ENCODE assay signal across 15 cellular contexts in the genomic region with DNA sequence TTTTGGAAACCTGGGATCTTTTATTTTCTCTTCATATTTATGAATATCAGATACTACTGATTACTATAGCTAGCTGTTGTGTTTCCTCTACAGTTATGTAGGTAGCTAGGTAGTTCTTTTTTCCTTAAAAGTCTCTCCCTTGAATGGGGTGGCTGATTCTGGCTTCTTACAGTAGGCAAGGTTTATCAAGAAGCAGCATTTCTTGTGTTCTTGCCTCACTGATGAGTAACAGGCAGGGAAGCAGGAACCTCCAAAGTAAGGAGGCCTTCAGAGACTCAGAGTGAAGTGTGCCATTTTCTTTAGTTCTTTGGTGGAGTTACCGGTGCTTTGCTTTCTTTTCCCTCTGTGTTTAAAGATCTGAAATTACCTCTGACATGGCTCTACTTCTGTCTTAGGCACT. TPM values are rescaled to one million over a fixed set of nuclear protein-coding genes. Genes with fewer than 3 reads are reported as not detected.
DNase-seq lines count a peak whose midpoint lies in the region; ATAC-seq, FAIRE-seq and TF ChIP-seq lines count a peak whose summit lies in the region.
"Had no signal": no experiment of that assay in that cellular context is flagged by ENCODE, and none has a peak within 500 bp of the region (broad histone marks: within the 10 kb centered on the region; RNA-seq: fewer than 3 reads in every experiment).

No MANE protein-coding gene starts in this region.

- H3K27ac ChIP-seq in breast epithelium = peak overlapping the region in 1 of 2 donors; percentile 31
- H3K27ac ChIP-seq in keratinocyte (ENCODE audit: control insufficient read depth, insufficient read depth, low read length) = no peak overlapping the region
- peak overlapping the region in 1 of 2 donors; percentile 55 for H3K27ac ChIP-seq in thoracic aorta
- peak overlapping the region in 1 of 4 donors; percentile 9 for H3K27ac ChIP-seq in upper lobe of left lung

- WGBS in upper lobe of left lung, 2 donors = 71 to 80% methylated on average over 1 of the region's 1 CpG

- peak overlapping the region; percentile 49 for H3K27ac Mint-ChIP-seq in MCF 10A (ENCODE audit: low read depth, unreplicated experiment)
- H3K27ac Mint-ChIP-seq in activated naive CD4-positive, alpha-beta T cell treated with anti-CD3 and anti-CD28 coated beads, Interleukin-2, amount 10 ng/mL, durations not matched to agents 7 days and 5 days = no peak overlapping the region
- H3K27ac Mint-ChIP-seq: activated CD4-positive, alpha-beta memory T cell treated with anti-CD3 and anti-CD28 coated beads for 36 hours; memory B cell had no signal

- CTCF ChIA-PET in MCF 10A (lab: Yijun Ruan, JAX) = interaction anchor here (0.7 kb wide), 1 partner anchor 141 kb away, joined by 4 read pairs; no protein-coding TSS in a partner anchor
- CTCF ChIA-PET in activated naive CD4-positive, alpha-beta T cell treated with anti-CD3 and anti-CD28 coated beads, Interleukin-2, amount 10 ng/mL, durations not matched to agents 7 days and 5 days (lab: Charles Lee) = interaction anchor here (0.7 kb wide), 1 partner anchor 15 kb away, joined by 3 read pairs; no protein-coding TSS in a partner anchor

- H3K27me3 Mint-ChIP-seq in MCF 10A (ENCODE audit: insufficient read depth, unreplicated experiment) = no peaks in the 10 kb centered on the region
- H3K27me3 Mint-ChIP-seq in activated naive CD4-positive, alpha-beta T cell treated with anti-CD3 and anti-CD28 coated beads, Interleukin-2, amount 10 ng/mL, durations not matched to agents 7 days and 5 days = no peaks in the 10 kb centered on the region
- H3K27me3 Mint-ChIP-seq: activated CD4-positive, alpha-beta memory T cell treated with anti-CD3 and anti-CD28 coated beads for 36 hours; memory B cell had no signal

- H3K9me3 Mint-ChIP-seq in MCF 10A (ENCODE audit: unreplicated experiment) = no peaks in the 10 kb centered on the region
- H3K9me3 Mint-ChIP-seq in activated naive CD4-positive, alpha-beta T cell treated with anti-CD3 and anti-CD28 coated beads, Interleukin-2, amount 10 ng/mL, durations not matched to agents 7 days and 5 days = no peaks in the 10 kb centered on the region
- H3K9me3 Mint-ChIP-seq: activated CD4-positive, alpha-beta memory T cell treated with anti-CD3 and anti-CD28 coated beads for 36 hours; memory B cell had no signal

- TF ChIP-seq EP300 in upper lobe of left lung (IDR thresholded peaks at IDR 0.05) = no peak

- ATAC-seq in thoracic aorta (ENCODE audit: insufficient number of reproducible peaks, low FRiP score, low read depth) (no peak), upper lobe of left lung (ENCODE audit: low FRiP score in 2 of 2) (no peak)
- ATAC-seq: PC-3 had no signal

- no TSS peak for BruUV-seq in MCF 10A (replicated peaks; lab: Mats Ljungman, UMichigan)

- H3K4me3 Mint-ChIP-seq in MCF 10A (ENCODE audit: unreplicated experiment) = no peak overlapping the region
- H3K4me3 Mint-ChIP-seq in activated naive CD4-positive, alpha-beta T cell treated with anti-CD3 and anti-CD28 coated beads, Interleukin-2, amount 10 ng/mL, durations not matched to agents 7 days and 5 days = no peak overlapping the region
- H3K4me3 Mint-ChIP-seq: activated CD4-positive, alpha-beta memory T cell treated with anti-CD3 and anti-CD28 coated beads for 36 hours; memory B cell had no signal

- peak; percentile 79 for FAIRE-seq in keratinocyte (lab: Jason Lieb, UNC)

- H3K36me3 ChIP-seq in breast epithelium (no peaks in the 10 kb centered on the region), keratinocyte (ENCODE audit: control insufficient read depth in 2 of 2, extremely low read depth in 1 of 2, insufficient read depth in 2 of 2, low read length in 2 of 2) (peaks cover 2 to 5% of the 10 kb centered on the region in 2 experiments), thoracic aorta (peaks cover 5% of the 10 kb centered on the region), upper lobe of left lung (peaks cover 0 to 8% (median 3%) of the 10 kb centered on the region in 4 donors)

- H4K20me1 ChIP-seq in keratinocyte (ENCODE audit: control insufficient read depth, extremely low read depth, insufficient read depth, low read length) = no peaks in the 10 kb centered on the region

- H2AFZ ChIP-seq in keratinocyte (ENCODE audit: control insufficient read depth, low read length) = no peak overlapping the region

- H3K4me1 ChIP-seq in breast epithelium (no peaks in the 10 kb centered on the region), keratinocyte (ENCODE audit: control insufficient read depth, extremely low read depth, insufficient read depth, low read length) (no peaks in the 10 kb centered on the region), thoracic aorta (ENCODE audit: control insufficient read depth in 1 of 2, low read depth in 2 of 2) (peaks cover 15 to 28% of the 10 kb centered on the region in 2 donors), upper lobe of left lung (peaks cover 0 to 15% (median 7%) of the 10 kb centered on the region in 4 donors)

- no peaks in the 10 kb centered on the region for H3K9me1 ChIP-seq in keratinocyte (ENCODE audit: control insufficient read depth, extremely low read depth, insufficient read depth, low read length)

- H3K79me2 ChIP-seq in keratinocyte (ENCODE audit: control insufficient read depth, insufficient read depth, low read length) = peaks cover 9% of the 10 kb centered on the region

- TF ChIP-seq POLR2A in breast epithelium (IDR thresholded peaks at IDR 0.05) (no peak), upper lobe of left lung (IDR thresholded peaks at IDR 0.05) (no peak)

- intact Hi-C loops in MCF 10A (cut with micrococcal nuclease) (no loop called here), breast epithelium (cut with DNase I; ENCODE audit: low total_unique reads) (no loop called here)

- TF ChIP-seq CTCF in MCF 10A (IDR thresholded peaks at IDR 0.05; ENCODE audit: unreplicated experiment) (no peak), breast epithelium (IDR thresholded peaks at IDR 0.05) (no peak), cardiac fibroblast (IDR thresholded peaks at IDR 0.05; ENCODE audit: low read depth, low read length) (no peak), keratinocyte (optimal IDR thresholded peaks at IDR 0.05 in 1 of 3, IDR thresholded peaks at IDR 0.05 in 1 of 3, conservative IDR thresholded peaks at IDR 0.05 in 1 of 3; ENCODE audit: extremely low read depth in 1 of 3, insufficient read depth in 2 of 3, low read length in 3 of 3) (no peak), thoracic aorta (IDR thresholded peaks at IDR 0.05) (no peak), upper lobe of left lung (IDR thresholded peaks at IDR 0.05) (no peak)

- no peaks in the 10 kb centered on the region for H3K27me3 ChIP-seq in breast epithelium
- no peaks in the 10 kb centered on the region for H3K27me3 ChIP-seq in keratinocyte (ENCODE audit: control insufficient read depth, extremely low read depth, insufficient read depth, low read length)
- no peaks in the 10 kb centered on the region for H3K27me3 ChIP-seq in thoracic aorta (replicated peaks; ENCODE audit: insufficient read depth)
- no peaks in the 10 kb centered on the region for H3K27me3 ChIP-seq in upper lobe of left lung
- H3K27me3 ChIP-seq: dorsolateral prefrontal cortex had no signal

- H3K36me3 Mint-ChIP-seq in MCF 10A (ENCODE audit: insufficient read depth, unreplicated experiment) = peaks cover 32% of the 10 kb centered on the region
- H3K36me3 Mint-ChIP-seq in activated naive CD4-positive, alpha-beta T cell treated with anti-CD3 and anti-CD28 coated beads, Interleukin-2, amount 10 ng/mL, durations not matched to agents 7 days and 5 days = peaks cover 9% of the 10 kb centered on the region

- dilution Hi-C loops in keratinocyte (cut with MboI; ENCODE audit: extremely low pct_ligation_motif_present, low sequenced_read_pairs) = no loop called here

- peak; percentile 23 for DNase-seq in MCF 10A (ENCODE audit: unreplicated experiment)
- DNase-seq in breast epithelium (ENCODE audit: low spot score in 2 of 2) = no peak
- DNase-seq in cardiac fibroblast (ENCODE audit: low read depth in 2 of 2) = peak; percentile 46 to 67
- no peak for DNase-seq in keratinocyte (ENCODE audit: low read depth, low spot score)
- no peak for DNase-seq in thoracic aorta (ENCODE audit: low spot score)
- DNase-seq in activated naive CD4-positive, alpha-beta T cell treated with anti-CD3 and anti-CD28 coated beads, Interleukin-2, amount 10 ng/mL, durations not matched to agents 7 days and 5 days = no peak
- DNase-seq in upper lobe of left lung = no peak
- no peak for DNase-seq in activated naive CD4-positive, alpha-beta T cell treated with anti-CD3 and anti-CD28 coated beads, Interleukin-2, amount 50 U/mL, for 16 hours
- DNase-seq: activated CD4-positive, alpha-beta memory T cell treated with anti-CD3 and anti-CD28 coated beads for 36 hours; activated naive CD4-positive, alpha-beta T cell; dorsolateral prefrontal cortex; hippocampal formation; KBM-7; PC-3 had no signal

- H3K9me3 ChIP-seq in breast epithelium (no peaks in the 10 kb centered on the region), keratinocyte (ENCODE audit: control insufficient read depth, low read depth, low read length) (no peaks in the 10 kb centered on the region), thoracic aorta (no peaks in the 10 kb centered on the region), upper lobe of left lung (no peaks in the 10 kb centered on the region)

- POLR2A ChIA-PET in MCF 10A (lab: Yijun Ruan, JAX) = interaction anchor here (0.9 to 1.2 kb wide), 3 partner anchors 9 to 14 kb away, joined by 3 read pairs; no protein-coding TSS in a partner anchor

- no peak overlapping the region for H3K9ac ChIP-seq in keratinocyte (ENCODE audit: control insufficient read depth, extremely low read depth, insufficient read depth, low read length)

- H3K4me1 Mint-ChIP-seq in MCF 10A (ENCODE audit: insufficient read depth, unreplicated experiment) = peaks cover 22% of the 10 kb centered on the region
- H3K4me1 Mint-ChIP-seq in activated naive CD4-positive, alpha-beta T cell treated with anti-CD3 and anti-CD28 coated beads, Interleukin-2, amount 10 ng/mL, durations not matched to agents 7 days and 5 days = no peaks in the 10 kb centered on the region

- H3K4me3 ChIP-seq in breast epithelium = no peak overlapping the region
- H3K4me3 ChIP-seq in cardiac fibroblast (replicated peaks in 1 of 2; ENCODE audit: low read depth in 2 of 2, low read length in 2 of 2) = no peak overlapping the region
- H3K4me3 ChIP-seq in keratinocyte (ENCODE audit: control insufficient read depth in 2 of 3, extremely low read depth in 1 of 3, insufficient read depth in 2 of 3, low read depth in 1 of 3, low read length in 3 of 3) = no peak overlapping the region
- H3K4me3 ChIP-seq in thoracic aorta = peak overlapping the region; percentile 18
- H3K4me3 ChIP-seq in upper lobe of left lung = no peak overlapping the region
- H3K4me3 ChIP-seq: dorsolateral prefrontal cortex had no signal

- no peak overlapping the region for H3K4me2 ChIP-seq in keratinocyte (ENCODE audit: control insufficient read depth, extremely low read depth, insufficient read depth, low read depth, low read length)

RNA-seq across cellular contexts. Expression of a gene that starts 56.0 kb away (rescaled TPM):
- total RNA-seq in MCF 10A (2022) (62.0 and 70.1 TPM in 2 replicates), breast epithelium (10 to 100 TPM; 47.2 to 71.1 (median 47.8) TPM), thoracic aorta (10 to 100 TPM; 29.0 to 42.8 TPM), upper lobe of left lung (10 to 100 TPM; 17.6 to 47.1 (median 38.3) TPM)
- 17.6 to 24.8 TPM (median 22.9 TPM) in 3 replicates for polyA plus RNA-seq in keratinocyte
- polyA plus RNA-seq in keratinocyte (2011; ENCODE audit: low read depth) = 7.0 TPM
- 12.3 and 21.8 TPM in 2 replicates for polyA plus RNA-seq in keratinocyte (2011; cell fraction: cytosol; rRNA removed)
- 26.0 and 28.3 TPM in 2 replicates for polyA plus RNA-seq in keratinocyte (2011; cell fraction: nucleus; rRNA removed)
- polyA plus RNA-seq in keratinocyte (2012; ENCODE audit: low replicate concordance) = 9.0 and 19.2 TPM in 2 replicates
- 8.0 to 52.5 TPM (median 29.1 TPM) in 3 replicates for polyA minus RNA-seq in keratinocyte
- 27.0 TPM for polyA minus RNA-seq in keratinocyte (2011; cell fraction: cytosol; rRNA and poly(A)+ RNA removed)
- polyA minus RNA-seq in keratinocyte (2011; cell fraction: nucleus; rRNA and poly(A)+ RNA removed) = 30.9 and 56.2 TPM in 2 replicates

Comparison
In these comparisons a context has a peak if more than half of its experiments do, and no peak if none do; other contexts are left out.
1. DNase-seq: peak in MCF 10A (single experiment) and cardiac fibroblast (2 of 2); none in breast epithelium (0 of 2), keratinocyte (single experiment), thoracic aorta (single experiment), activated naive CD4-positive, alpha-beta T cell treated with anti-CD3 and anti-CD28 coated beads, Interleukin-2, amount 10 ng/mL, durations not matched to agents 7 days and 5 days (single experiment), upper lobe of left lung (0 of 2) and activated naive CD4-positive, alpha-beta T cell treated with anti-CD3 and anti-CD28 coated beads, Interleukin-2, amount 50 U/mL, for 16 hours (single experiment).